ENCODE assay signal across 8 cellular contexts in genomic region chrX:69615779-69616519, GRCh38. TPM values are rescaled to one million over a fixed set of nuclear protein-coding genes. Genes with fewer than 3 reads are reported as not detected.
DNase-seq lines count a peak whose midpoint lies in the region; ATAC-seq lines count a peak whose summit lies in the region.

TSS of gene EDA (plus strand) at chrX:69616113.

- no peak within 1 kb of the TSS for H2BK5ac ChIP-seq in mesendoderm (ENCODE audit: low read length)

- H3K56ac ChIP-seq in mesendoderm (ENCODE audit: low read length): peak within 1 kb of the TSS; percentile 56

- no peak within 1 kb of the TSS for H3K27ac ChIP-seq in mesendoderm (ENCODE audit: low read depth, low read length)

- no peak within 1 kb of the TSS for H4K5ac ChIP-seq in mesendoderm (ENCODE audit: low read length)

- no peaks in the 10 kb centered on the region for H3K36me3 ChIP-seq in mesendoderm (ENCODE audit: control insufficient read depth, insufficient read depth, low read length)

- H3K27me3 ChIP-seq in mesendoderm (ENCODE audit: insufficient read depth, low read length, poor library complexity): no peaks in the 10 kb centered on the region

- peak within 1 kb of the TSS; percentile 48 for H3K4me3 ChIP-seq in mesendoderm (ENCODE audit: low read length)

- no peaks in the 10 kb centered on the region for H3K79me2 ChIP-seq in mesendoderm (ENCODE audit: control insufficient read depth, insufficient read depth, low read length)

- no peaks in the 10 kb centered on the region for H3K4me1 ChIP-seq in mesendoderm (ENCODE audit: control insufficient read depth, low read depth, low read length)

- WGBS in mesendoderm (ENCODE audit: extremely low coverage, insufficient coverage, low lambda C conversion rate): no CpG with 5 or more reads among the region's 62 CpGs

- DNase-seq in ELR (ENCODE audit: low read depth) (peak; percentile 42), NCI-H748 (lab: John Stamatoyannopoulos, UW; ENCODE audit: unreplicated experiment) (peak; percentile 85), activated T-cell treated with anti-CD3 and anti-CD28 coated beads for 24 hours (ENCODE audit: low read depth) (peak; percentile 59), epidermal melanocyte (ENCODE audit: insufficient read length, low spot score) (peak; percentile 20), mesendoderm (peak; percentile 95)
- peak; percentile 43 to 74 (median 52) for DNase-seq in stimulated activated CD4-positive, alpha-beta T cell treated with anti-CD3 and anti-CD28 coated beads, TNF-alpha, amount 100 ng/mL, for 24 hours (ENCODE audit: low read depth in 3 of 3)

- no peak within 1 kb of the TSS for H4K8ac ChIP-seq in mesendoderm (ENCODE audit: low read depth, low read length)

- no peak within 1 kb of the TSS for H3K23ac ChIP-seq in mesendoderm (ENCODE audit: low read length)

- no peak within 1 kb of the TSS for H2BK15ac ChIP-seq in mesendoderm (replicated peaks; ENCODE audit: low read depth)

- no peak within 1 kb of the TSS for H3K4ac ChIP-seq in mesendoderm (ENCODE audit: low read depth, low read length)

- peak within 1 kb of the TSS; percentile 41 for H3K4me2 ChIP-seq in mesendoderm (ENCODE audit: low read length)

- ATAC-seq in HG02798 (IDR thresholded peaks at IDR 0.05; ENCODE audit: poor library complexity, unreplicated experiment) (peak; percentile 93), HG03135 (IDR thresholded peaks at IDR 0.05; ENCODE audit: unreplicated experiment) (no peak)

- no peak within 1 kb of the TSS for H2BK120ac ChIP-seq in mesendoderm (ENCODE audit: low read depth, low read length)

- H3K79me1 ChIP-seq in mesendoderm (ENCODE audit: low read length): no peaks in the 10 kb centered on the region

- H3K9ac ChIP-seq in mesendoderm (ENCODE audit: low read length): peak within 1 kb of the TSS; percentile 74

- peak within 1 kb of the TSS; percentile 75 for H3K18ac ChIP-seq in mesendoderm (ENCODE audit: low read length)

- H2AK5ac ChIP-seq in mesendoderm (ENCODE audit: low read length): no peak within 1 kb of the TSS

RNA-seq across cellular contexts. Expression of gene EDA, which starts in this region (rescaled TPM):
- polyA plus RNA-seq in mesendoderm (2013, experiment 1 of 2): 2.7 TPM
- polyA plus RNA-seq in mesendoderm (2013, experiment 2 of 2): 2.9 TPM

Comparison
In these comparisons a context has a peak if more than half of its experiments do, and no peak if none do; other contexts are left out.
1. DNase-seq: peak in every context shown above with its lines; median percentile 95 in mesendoderm; 85 in NCI-H748; 59 in activated T-cell treated with anti-CD3 and anti-CD28 coated beads for 24 hours; 52 in stimulated activated CD4-positive, alpha-beta T cell treated with anti-CD3 and anti-CD28 coated beads, TNF-alpha, amount 100 ng/mL, for 24 hours; 42 in ELR; 20 in epidermal melanocyte.